In genomic region chr11:3747704-3748103, GRCh38 we compare ENCODE assay signal across 12 cellular contexts.
DNase-seq lines count a peak whose midpoint lies in the region; ATAC-seq and TF ChIP-seq lines count a peak whose summit lies in the region.
"Had no signal": no experiment of that assay in that cellular context is flagged by ENCODE, and none has a peak within 500 bp of the region (broad histone marks: within the 10 kb centered on the region; RNA-seq: fewer than 3 reads in every experiment).

No MANE protein-coding gene starts in this region.

- in situ Hi-C loops in astrocyte of the spinal cord (cut with HindIII; ENCODE audit: low sequenced_read_pairs): no loop called here

- ATAC-seq in HG03460 (IDR thresholded peaks at IDR 0.05; ENCODE audit: unreplicated experiment) (no peak), HG03565 (IDR thresholded peaks at IDR 0.05; ENCODE audit: unreplicated experiment) (no peak)
- ATAC-seq: heart right ventricle had no signal

- H3K27ac ChIP-seq in HL-60 (replicated peaks): no peak overlapping the region
- H3K27ac ChIP-seq: heart right ventricle had no signal

- no peaks in the 10 kb centered on the region for H3K27me3 ChIP-seq in HL-60 (ENCODE audit: insufficient read depth, poor library complexity, severe bottlenecking)
- H3K27me3 ChIP-seq: heart right ventricle had no signal

- TF ChIP-seq CTCF in HL-60 (IDR thresholded peaks at IDR 0.05; ENCODE audit: insufficient read depth, low read length): no peak
- TF ChIP-seq CTCF in astrocyte of the spinal cord (IDR thresholded peaks at IDR 0.05; ENCODE audit: low read depth, low read length): no peak

- DNase-seq in AG08395 (ENCODE audit: low spot score): peak; percentile 66
- DNase-seq in HL-60 (ENCODE audit: low read depth in 1 of 2, low spot score in 1 of 2): peak; percentile 10 to 17
- DNase-seq in astrocyte of the spinal cord (ENCODE audit: low read depth, low spot score): peak; percentile 46
- DNase-seq in iris pigment epithelial cell (ENCODE audit: low read depth): peak; percentile 91
- DNase-seq in NCI-H2196 (lab: John Stamatoyannopoulos, UW; ENCODE audit: unreplicated experiment): no peak
- no peak for DNase-seq in GM19238 (ENCODE audit: insufficient read length, low spot score)
- DNase-seq: CD8-positive, alpha-beta memory T cell; heart right ventricle; KBM-7; NCI-H510A treated with DMSO at 0.1 percent for 48 hours had no signal

- H3K4me3 ChIP-seq in HL-60 (replicated peaks; ENCODE audit: insufficient read depth, low read length): no peak overlapping the region
- H3K4me3 ChIP-seq in astrocyte of the spinal cord (ENCODE audit: low read depth, low read length): no peak overlapping the region
- H3K4me3 ChIP-seq: heart right ventricle had no signal

Comparison
In these comparisons a context has a peak if more than half of its experiments do, and no peak if none do; other contexts are left out.
1. DNase-seq: peak in AG08395 (single experiment), HL-60 (2 of 2), astrocyte of the spinal cord (single experiment) and iris pigment epithelial cell (single experiment); none in NCI-H2196 (single experiment) and GM19238 (single experiment).